Comparison of ENCODE assay signal across 19 cellular contexts in genomic region chr12:114888458-114888857, GRCh38.
DNase-seq lines count a peak whose midpoint lies in the region; ATAC-seq, FAIRE-seq and TF ChIP-seq lines count a peak whose summit lies in the region.
"Had no signal": no experiment of that assay in that cellular context is flagged by ENCODE, and none has a peak within 500 bp of the region (broad histone marks: within the 10 kb centered on the region; RNA-seq: fewer than 3 reads in every experiment).

No MANE protein-coding gene starts in this region.

- H3K36me3 Mint-ChIP-seq in activated T-helper 1 cell treated with anti-CD3 and anti-CD28 coated beads, Interleukin-12 subunit alpha, Interleukin-12 subunit beta, Interleukin-2, Interleukin-4 antibody, amounts not matched to agents 30 ng/mL and 10 ng/mL and 1 ng/mL, durations not matched to agents 14 hours and 24 hours and 36 hours (ENCODE audit: low read depth) = no peaks in the 10 kb centered on the region
- H3K36me3 Mint-ChIP-seq in activated naive CD8-positive, alpha-beta T cell treated with anti-CD3 and anti-CD28 coated beads, Interleukin-2, amount 50 U/mL, for 24 hours (ENCODE audit: low read depth) = no peaks in the 10 kb centered on the region
- H3K36me3 Mint-ChIP-seq: activated naive CD8-positive, alpha-beta T cell had no signal

- H3K4me1 ChIP-seq in mammary epithelial cell (ENCODE audit: insufficient read depth, low read length) (no peaks in the 10 kb centered on the region), mucosa of descending colon (ENCODE audit: low read depth) (no peaks in the 10 kb centered on the region)
- H3K4me1 ChIP-seq: Caco-2 had no signal

- H3K9me3 ChIP-seq in mammary epithelial cell (replicated peaks; ENCODE audit: insufficient read depth, low read length) = no peaks in the 10 kb centered on the region
- no peaks in the 10 kb centered on the region for H3K9me3 ChIP-seq in mucosa of descending colon
- H3K9me3 ChIP-seq: Caco-2, sigmoid colon had no signal

- in situ Hi-C loops in mammary epithelial cell (cut with MboI; ENCODE audit: low sequenced_read_pairs in 2 of 2) = no loop called here

- H3K27ac Mint-ChIP-seq in activated T-helper 1 cell treated with anti-CD3 and anti-CD28 coated beads, Interleukin-12 subunit alpha, Interleukin-12 subunit beta, Interleukin-2, Interleukin-4 antibody, amounts not matched to agents 30 ng/mL and 10 ng/mL and 1 ng/mL, durations not matched to agents 14 hours and 24 hours and 36 hours = no peak overlapping the region
- H3K27ac Mint-ChIP-seq in activated naive CD8-positive, alpha-beta T cell treated with anti-CD3 and anti-CD28 coated beads, Interleukin-2, amount 50 U/mL, for 24 hours = no peak overlapping the region
- H3K27ac Mint-ChIP-seq: activated CD4-positive, alpha-beta memory T cell treated with anti-CD3 and anti-CD28 coated beads, Interleukin-2, amount 10 ng/mL, durations not matched to agents 7 days and 5 days; activated naive CD8-positive, alpha-beta T cell; T-helper 1 cell treated with Interleukin-12 subunit alpha and Interleukin-12 subunit beta and Interleukin-4 antibody, amounts not matched to agents 30 μg/mL and 1 μg/mL, for 36 hours had no signal

- no peak overlapping the region for H3K4me2 ChIP-seq in mammary epithelial cell (ENCODE audit: insufficient read depth, low read depth, low read length)

- no peaks in the 10 kb centered on the region for H3K79me2 ChIP-seq in mammary epithelial cell (ENCODE audit: insufficient read depth, low read length)

- H3K27ac ChIP-seq in mammary epithelial cell (ENCODE audit: insufficient read depth, low read depth, low read length) = no peak overlapping the region
- H3K27ac ChIP-seq: sigmoid colon had no signal

- no peak overlapping the region for H2AFZ ChIP-seq in mammary epithelial cell (ENCODE audit: low read depth, low read length)

- no peaks in the 10 kb centered on the region for H3K27me3 ChIP-seq in mammary epithelial cell (ENCODE audit: insufficient read depth, low read length)

- peaks cover 4% of the 10 kb centered on the region for H3K9me3 Mint-ChIP-seq in activated T-helper 1 cell treated with anti-CD3 and anti-CD28 coated beads, Interleukin-12 subunit alpha, Interleukin-12 subunit beta, Interleukin-2, Interleukin-4 antibody, amounts not matched to agents 30 ng/mL and 10 ng/mL and 1 ng/mL, durations not matched to agents 14 hours and 24 hours and 36 hours
- no peaks in the 10 kb centered on the region for H3K9me3 Mint-ChIP-seq in activated naive CD8-positive, alpha-beta T cell treated with anti-CD3 and anti-CD28 coated beads, Interleukin-2, amount 50 U/mL, for 24 hours
- H3K9me3 Mint-ChIP-seq: activated T-cell treated with anti-CD3 and anti-CD28 coated beads, Interleukin-2, amount 50 U/mL, for 4 hours had no signal

- dilution Hi-C loops in mammary epithelial cell (cut with HindIII; ENCODE audit: low sequenced_read_pairs) = no loop called here

- DNase-seq in EH (ENCODE audit: low read depth) (peak; percentile 73), HT1080 (ENCODE audit: low read depth) (peak; percentile 7), mammary epithelial cell (peak; percentile 38), mucosa of descending colon (peak in 1 of 3 donors; percentile 17), RCC 7860 (ENCODE audit: low spot score) (no peak)
- DNase-seq in activated T-helper 1 cell treated with anti-CD3 and anti-CD28 coated beads, Interleukin-12 subunit alpha, Interleukin-12 subunit beta, Interleukin-2, Interleukin-4 antibody, amounts not matched to agents 30 ng/mL and 10 ng/mL and 1 ng/mL, durations not matched to agents 14 hours and 24 hours and 36 hours (ENCODE audit: low spot score) = no peak
- DNase-seq in activated naive CD8-positive, alpha-beta T cell treated with anti-CD3 and anti-CD28 coated beads, Interleukin-2, amount 50 U/mL, for 24 hours = no peak
- DNase-seq: activated CD4-positive, alpha-beta memory T cell treated with anti-CD3 and anti-CD28 coated beads, Interleukin-2, amount 10 ng/mL, durations not matched to agents 7 days and 5 days; activated T-cell treated with anti-CD3 and anti-CD28 coated beads, Interleukin-2, amount 50 U/mL, for 4 hours; AML-193; Caco-2; central memory CD4-positive, alpha-beta T cell; effector CD4-positive, alpha-beta T cell; NCI-H1048; Right ventricle myocardium superior; sigmoid colon; stimulated activated CD4-positive, alpha-beta T cell treated with anti-CD3 and anti-CD28 coated beads, Interleukin-4, amount 100 ng/mL, for 24 hours had no signal

- H3K27me3 Mint-ChIP-seq in activated T-helper 1 cell treated with anti-CD3 and anti-CD28 coated beads, Interleukin-12 subunit alpha, Interleukin-12 subunit beta, Interleukin-2, Interleukin-4 antibody, amounts not matched to agents 30 ng/mL and 10 ng/mL and 1 ng/mL, durations not matched to agents 14 hours and 24 hours and 36 hours (ENCODE audit: insufficient read depth) = no peaks in the 10 kb centered on the region
- H3K27me3 Mint-ChIP-seq in activated naive CD8-positive, alpha-beta T cell treated with anti-CD3 and anti-CD28 coated beads, Interleukin-2, amount 50 U/mL, for 24 hours = peaks cover 2% of the 10 kb centered on the region
- H3K27me3 Mint-ChIP-seq: activated CD4-positive, alpha-beta memory T cell treated with anti-CD3 and anti-CD28 coated beads, Interleukin-2, amount 10 ng/mL, durations not matched to agents 7 days and 5 days had no signal

- CTCF ChIA-PET in mammary epithelial cell (lab: Charles Lee; ENCODE audit: low non-redundant PET) = no interaction called here

- TF ChIP-seq CTCF in mammary epithelial cell (conservative IDR thresholded peaks at IDR 0.05 in 1 of 2, IDR thresholded peaks at IDR 0.05 in 1 of 2; ENCODE audit: extremely low read depth in 1 of 2, insufficient read depth in 1 of 2, low read depth in 1 of 2, low read length in 2 of 2) (no peak), mucosa of descending colon (IDR thresholded peaks at IDR 0.05) (no peak)

- H4K20me1 ChIP-seq in mammary epithelial cell (ENCODE audit: insufficient read depth, low read length) = no peaks in the 10 kb centered on the region

- ATAC-seq in mucosa of descending colon = peak; percentile 43
- no peak for ATAC-seq in activated naive CD8-positive, alpha-beta T cell treated with anti-CD3 and anti-CD28 coated beads, Interleukin-2, amount 50 U/mL, for 24 hours
- ATAC-seq: activated T-cell treated with anti-CD3 and anti-CD28 coated beads, Interleukin-2, amount 50 U/mL, for 4 hours had no signal

- no peak overlapping the region for H3K9ac ChIP-seq in mammary epithelial cell (ENCODE audit: insufficient read depth, low read length)

- FAIRE-seq in RCC 7860 (lab: Jason Lieb, UNC) = no peak

- WGBS in mammary epithelial cell (ENCODE audit: low coverage, missing lambda C conversion rate) = 0% methylated on average over 1 of the region's 1 CpG

- no TSS peak for BruUV-seq in mammary epithelial cell (replicated peaks; lab: Mats Ljungman, UMichigan)

- intact Hi-C loops in mammary epithelial cell (cut with micrococcal nuclease) (no loop called here), mucosa of descending colon (cut with DNase I, micrococcal nuclease) (no loop called here)
- intact Hi-C loops in activated T-helper 1 cell treated with anti-CD3 and anti-CD28 coated beads, Interleukin-12 subunit alpha, Interleukin-12 subunit beta, Interleukin-2, Interleukin-4 antibody, amounts not matched to agents 30 ng/mL and 10 ng/mL and 1 ng/mL, durations not matched to agents 14 hours and 24 hours and 36 hours (cut with micrococcal nuclease) = no loop called here

- H3K4me1 Mint-ChIP-seq in activated T-helper 1 cell treated with anti-CD3 and anti-CD28 coated beads, Interleukin-12 subunit alpha, Interleukin-12 subunit beta, Interleukin-2, Interleukin-4 antibody, amounts not matched to agents 30 ng/mL and 10 ng/mL and 1 ng/mL, durations not matched to agents 14 hours and 24 hours and 36 hours (ENCODE audit: low read depth) = no peaks in the 10 kb centered on the region
- no peaks in the 10 kb centered on the region for H3K4me1 Mint-ChIP-seq in activated naive CD8-positive, alpha-beta T cell treated with anti-CD3 and anti-CD28 coated beads, Interleukin-2, amount 50 U/mL, for 24 hours
- H3K4me1 Mint-ChIP-seq: activated CD4-positive, alpha-beta memory T cell treated with anti-CD3 and anti-CD28 coated beads, Interleukin-2, amount 10 ng/mL, durations not matched to agents 7 days and 5 days had no signal

- H3K36me3 ChIP-seq in mammary epithelial cell (ENCODE audit: insufficient read depth, low read length) (no peaks in the 10 kb centered on the region), mucosa of descending colon (ENCODE audit: low read depth) (no peaks in the 10 kb centered on the region)
- H3K36me3 ChIP-seq: sigmoid colon had no signal

- no peak overlapping the region for H3K4me3 Mint-ChIP-seq in activated T-helper 1 cell treated with anti-CD3 and anti-CD28 coated beads, Interleukin-12 subunit alpha, Interleukin-12 subunit beta, Interleukin-2, Interleukin-4 antibody, amounts not matched to agents 30 ng/mL and 10 ng/mL and 1 ng/mL, durations not matched to agents 14 hours and 24 hours and 36 hours
- no peak overlapping the region for H3K4me3 Mint-ChIP-seq in activated naive CD8-positive, alpha-beta T cell treated with anti-CD3 and anti-CD28 coated beads, Interleukin-2, amount 50 U/mL, for 24 hours
- H3K4me3 Mint-ChIP-seq: activated CD4-positive, alpha-beta memory T cell treated with anti-CD3 and anti-CD28 coated beads, Interleukin-2, amount 10 ng/mL, durations not matched to agents 7 days and 5 days; activated naive CD8-positive, alpha-beta T cell; activated T-cell treated with anti-CD3 and anti-CD28 coated beads, Interleukin-2, amount 50 U/mL, for 4 hours; T-helper 1 cell treated with Interleukin-12 subunit alpha and Interleukin-12 subunit beta and Interleukin-4 antibody, amounts not matched to agents 30 μg/mL and 1 μg/mL, for 36 hours had no signal

- H3K4me3 ChIP-seq in mammary epithelial cell (replicated peaks in 1 of 3; ENCODE audit: insufficient read depth in 1 of 3, low read depth in 2 of 3, low read length in 3 of 3) (no peak overlapping the region), mucosa of descending colon (no peak overlapping the region)
- H3K4me3 ChIP-seq: sigmoid colon had no signal

Comparison
In these comparisons a context has a peak if more than half of its experiments do, and no peak if none do; other contexts are left out.
1. DNase-seq: peak in EH (single experiment), HT1080 (single experiment) and mammary epithelial cell (single experiment); none in activated T-helper 1 cell treated with anti-CD3 and anti-CD28 coated beads, Interleukin-12 subunit alpha, Interleukin-12 subunit beta, Interleukin-2, Interleukin-4 antibody, amounts not matched to agents 30 ng/mL and 10 ng/mL and 1 ng/mL, durations not matched to agents 14 hours and 24 hours and 36 hours (single experiment), RCC 7860 (single experiment) and activated naive CD8-positive, alpha-beta T cell treated with anti-CD3 and anti-CD28 coated beads, Interleukin-2, amount 50 U/mL, for 24 hours (single experiment).